Comparison of ENCODE assay signal across 22 cellular contexts in the genomic region with DNA sequence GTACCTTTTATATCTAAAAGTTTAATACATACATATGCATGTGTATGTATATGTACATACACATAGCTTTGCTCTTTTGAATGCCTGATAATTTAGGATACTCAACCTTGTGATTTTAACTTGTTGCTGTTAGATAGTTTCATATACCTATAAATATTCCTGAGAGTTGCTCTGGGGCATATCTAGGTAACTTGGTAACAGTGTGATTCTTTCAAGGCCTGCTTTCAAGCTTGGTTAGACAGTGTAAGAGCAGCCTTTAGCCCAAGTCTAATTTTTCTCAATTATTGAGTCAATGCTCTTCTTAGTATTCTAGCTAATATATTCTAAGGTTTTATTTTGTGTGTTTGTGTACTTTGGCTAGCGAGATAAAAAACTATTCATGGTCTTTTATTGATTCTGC.
"Had no signal": no experiment of that assay in that cellular context is flagged by ENCODE, and none has a peak within 500 bp of the region (broad histone marks: within the 10 kb centered on the region; RNA-seq: fewer than 3 reads in every experiment).

No MANE protein-coding gene starts in this region.

- H3K9me3 ChIP-seq: MG63, Peyer's patch, SJCRH30 had no signal

- H3K36me3 ChIP-seq: MG63, Peyer's patch, SJCRH30 had no signal

- H3K4me1 ChIP-seq: SJCRH30 had no signal

- H3K27ac ChIP-seq: PC-9, Peyer's patch, SJCRH30 had no signal

- H3K4me2 ChIP-seq: PC-9 had no signal

- ATAC-seq: Right ventricle myocardium inferior, SK-N-SH treated with all-trans-retinoic acid at 6 μM for 48 hours had no signal

- DNase-seq: Karpas-422; KG1; MG63; NCI-H1105; NCI-H1417; NCI-H146; NCI-H1694 treated with DMSO at 0.1 percent for 48 hours; NCI-H1930; NCI-H2081; NCI-H2107; NCI-H2227 treated with DMSO at 0.1 percent for 48 hours; NCI-H510A; NCI-H524 treated with DMSO at 0.1 percent for 48 hours; NCI-H69; NCI-H774; NK-92 treated with Interleukin-12 subunit alpha and Interleukin-12 subunit beta, amount 100 ng/mL, for 24 hours; PC-9; Peyer's patch; SHP77 treated with DMSO at 0.1 percent for 48 hours; SJCRH30 had no signal

- H3K4me3 ChIP-seq: MG63, PC-9, Peyer's patch, SJCRH30 had no signal

- H3K27me3 ChIP-seq: MG63, Peyer's patch, SJCRH30 had no signal
